In genomic region chr4:3652586-3652985, GRCh38 we compare ENCODE assay signal across 1 cellular context.
TF ChIP-seq lines count a peak whose summit lies in the region.

No MANE protein-coding gene starts in this region.

TF ChIP-seq in H1, 55 proteins besides CTCF, POLR2A, EP300 and RAD21:
- TF ChIP-seq CHD7 (IDR thresholded peaks at IDR 0.05; ENCODE audit: insufficient replicate concordance, low read length) (no peak), TAF7 (optimal IDR thresholded peaks at IDR 0.05; ENCODE audit: borderline replicate concordance, low read depth, low read length) (no peak), MAFK (IDR thresholded peaks at IDR 0.05; ENCODE audit: low read depth, low read length) (no peak), POU5F1 (IDR thresholded peaks at IDR 0.05; ENCODE audit: low read depth, low read length) (no peak), TEAD4 (IDR thresholded peaks at IDR 0.05; ENCODE audit: low read depth, low read length) (no peak), RNF2 (IDR thresholded peaks at IDR 0.05; ENCODE audit: borderline replicate concordance, low read depth, low read length, missing control alignments, poor library complexity, severe bottlenecking) (no peak), KDM1A (IDR thresholded peaks at IDR 0.05; ENCODE audit: borderline replicate concordance, low read length) (no peak), TCF12 (IDR thresholded peaks at IDR 0.05; ENCODE audit: low read depth, low read length) (no peak), SP2 (IDR thresholded peaks at IDR 0.05; ENCODE audit: low read length) (no peak), SRF (IDR thresholded peaks at IDR 0.05; ENCODE audit: low read depth, low read length) (no peak), GABPA (IDR thresholded peaks at IDR 0.05; ENCODE audit: borderline replicate concordance, insufficient read depth, low read length) (no peak), EGR1 (IDR thresholded peaks at IDR 0.05; ENCODE audit: borderline replicate concordance, low read depth, low read length) (no peak), E2F6 (IDR thresholded peaks at IDR 0.05) (no peak), BCL11A (IDR thresholded peaks at IDR 0.05; ENCODE audit: low read depth in 2 of 2, low read length in 2 of 2) (no peak), ASH2L (IDR thresholded peaks at IDR 0.05; ENCODE audit: low read length) (no peak), SUZ12 (IDR thresholded peaks at IDR 0.05; ENCODE audit: low read length) (no peak), TAF1 (IDR thresholded peaks at IDR 0.05; ENCODE audit: low read depth, low read length) (no peak)
